In the genomic region with DNA sequence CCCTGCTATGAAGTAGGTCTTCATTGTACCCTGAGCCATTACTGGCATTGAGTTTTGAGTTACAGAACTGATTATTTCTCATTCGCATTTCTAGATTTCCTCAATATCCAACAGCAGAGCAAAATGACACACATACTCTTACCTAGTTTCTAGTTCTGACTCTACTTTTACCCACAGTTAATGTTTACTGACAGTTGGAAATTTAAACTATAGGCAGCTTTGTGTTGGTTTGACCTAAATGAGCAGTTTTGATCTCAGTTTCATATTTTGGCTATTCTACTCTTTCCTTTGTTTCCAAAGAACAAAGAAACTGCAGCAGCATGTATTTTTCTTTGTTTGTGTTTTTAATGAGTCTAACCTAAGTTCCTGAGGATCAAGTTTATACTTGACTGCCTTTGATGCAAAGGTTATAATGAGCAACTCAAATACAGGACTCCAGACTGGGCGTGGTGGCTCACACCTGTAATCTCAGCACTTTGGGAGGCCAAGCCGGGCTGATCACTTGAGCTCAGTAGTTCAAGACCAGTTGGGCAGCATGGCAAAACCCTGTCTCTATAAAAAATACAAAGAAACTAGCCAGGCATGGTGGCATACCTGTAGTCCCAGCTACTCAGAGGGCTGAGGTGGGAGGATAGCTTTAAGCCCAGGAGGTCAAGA, we compare ENCODE assay signal across 13 cellular contexts. TPM values are rescaled to one million over a fixed set of nuclear protein-coding genes. Genes with fewer than 3 reads are reported as not detected.
DNase-seq lines count a peak whose midpoint lies in the region; ATAC-seq, FAIRE-seq and TF ChIP-seq lines count a peak whose summit lies in the region.
"Had no signal": no experiment of that assay in that cellular context is flagged by ENCODE, and none has a peak within 500 bp of the region (broad histone marks: within the 10 kb centered on the region; RNA-seq: fewer than 3 reads in every experiment).

No MANE protein-coding gene starts in this region.

- H3K27ac ChIP-seq in keratinocyte (ENCODE audit: control insufficient read depth, insufficient read depth, low read length) (no peak overlapping the region), spleen (no peak overlapping the region)
- H3K27ac ChIP-seq: PC-9 had no signal

- H3K9me3 ChIP-seq in keratinocyte (ENCODE audit: control insufficient read depth, low read depth, low read length) (no peaks in the 10 kb centered on the region), spleen (no peaks in the 10 kb centered on the region)

- no peaks in the 10 kb centered on the region for H4K20me1 ChIP-seq in keratinocyte (ENCODE audit: control insufficient read depth, extremely low read depth, insufficient read depth, low read length)

- FAIRE-seq in keratinocyte (lab: Jason Lieb, UNC) = no peak

- dilution Hi-C loops in keratinocyte (cut with MboI; ENCODE audit: extremely low pct_ligation_motif_present, low sequenced_read_pairs) = no loop called here

- H3K9me1 ChIP-seq in keratinocyte (ENCODE audit: control insufficient read depth, extremely low read depth, insufficient read depth, low read length) = no peaks in the 10 kb centered on the region

- H2AFZ ChIP-seq in keratinocyte (ENCODE audit: control insufficient read depth, low read length) = peak overlapping the region; percentile 19
- H2AFZ ChIP-seq: PC-9 had no signal

- H3K36me3 ChIP-seq in keratinocyte (ENCODE audit: control insufficient read depth in 2 of 2, extremely low read depth in 1 of 2, insufficient read depth in 2 of 2, low read length in 2 of 2) (no peaks in the 10 kb centered on the region), spleen (peaks cover 0 to 10% (median 0%) of the 10 kb centered on the region in 6 donors)

- H3K4me1 ChIP-seq in keratinocyte (ENCODE audit: control insufficient read depth, extremely low read depth, insufficient read depth, low read length) (peaks cover 3% of the 10 kb centered on the region), spleen (no peaks in the 10 kb centered on the region)

- DNase-seq in keratinocyte (ENCODE audit: low read depth, low spot score) (no peak), spleen (no peak), KG1 (lab: John Stamatoyannopoulos, UW) (no peak), COLO668 (lab: John Stamatoyannopoulos, UW; ENCODE audit: unreplicated experiment) (no peak)
- DNase-seq: DND-41; effector CD4-positive, alpha-beta T cell; NCI-H1694 treated with DMSO at 0.1 percent for 48 hours; PC-9; right cardiac atrium had no signal

- intact Hi-C loops in spleen (cut with DNase I; ENCODE audit: low total_unique reads) = no loop called here

- H3K4me2 ChIP-seq in keratinocyte (ENCODE audit: control insufficient read depth, extremely low read depth, insufficient read depth, low read depth, low read length) = no peak overlapping the region
- H3K4me2 ChIP-seq: PC-9 had no signal

- TF ChIP-seq CTCF in keratinocyte (optimal IDR thresholded peaks at IDR 0.05 in 1 of 3, IDR thresholded peaks at IDR 0.05 in 1 of 3, conservative IDR thresholded peaks at IDR 0.05 in 1 of 3; ENCODE audit: extremely low read depth in 1 of 3, insufficient read depth in 2 of 3, low read length in 3 of 3) (no peak), spleen (IDR thresholded peaks at IDR 0.05 in 8 of 11, conservative IDR thresholded peaks at IDR 0.05 in 3 of 11) (no peak)

- H3K4me3 ChIP-seq in keratinocyte (ENCODE audit: control insufficient read depth in 2 of 3, extremely low read depth in 1 of 3, insufficient read depth in 2 of 3, low read depth in 1 of 3, low read length in 3 of 3) (no peak overlapping the region), spleen (no peak overlapping the region)
- H3K4me3 ChIP-seq: PC-9 had no signal

- ATAC-seq in GM18861 (IDR thresholded peaks at IDR 0.05; ENCODE audit: unreplicated experiment) = peak; percentile 91
- ATAC-seq in GM21528 (IDR thresholded peaks at IDR 0.05; ENCODE audit: low FRiP score, unreplicated experiment) = peak; percentile 84
- peak; percentile 79 for ATAC-seq in HG03432 (IDR thresholded peaks at IDR 0.05; ENCODE audit: unreplicated experiment)
- no peak for ATAC-seq in GM19324 (IDR thresholded peaks at IDR 0.05; ENCODE audit: low FRiP score, unreplicated experiment)
- ATAC-seq: right cardiac atrium had no signal

- no peak overlapping the region for H3K9ac ChIP-seq in keratinocyte (ENCODE audit: control insufficient read depth, extremely low read depth, insufficient read depth, low read length)

- TF ChIP-seq POLR2A in spleen (IDR thresholded peaks at IDR 0.05) = no peak

- WGBS in spleen, 5 donors = 71 to 93% (median 85%) methylated on average over 3 of the region's 3 CpGs

- H3K27me3 ChIP-seq in keratinocyte (ENCODE audit: control insufficient read depth, extremely low read depth, insufficient read depth, low read length) (no peaks in the 10 kb centered on the region), spleen (replicated peaks in 1 of 7) (no peaks in the 10 kb centered on the region)

- H3K79me2 ChIP-seq in keratinocyte (ENCODE audit: control insufficient read depth, insufficient read depth, low read length) = no peaks in the 10 kb centered on the region

RNA-seq across cellular contexts. Expression of gene TXK, which starts 30.4 kb away (rescaled TPM):
- polyA plus RNA-seq in keratinocyte = 0.09 to 0.12 TPM in 2 of 3 replicates, not detected in the other
- 0.46 TPM for polyA plus RNA-seq in keratinocyte (2011; ENCODE audit: low read depth)
- 0.05 and 0.11 TPM in 2 replicates for polyA plus RNA-seq in keratinocyte (2011; cell fraction: cytosol; rRNA removed)
- polyA plus RNA-seq in keratinocyte (2011; cell fraction: nucleus; rRNA removed) = 0.44 and 0.48 TPM in 2 replicates
- polyA plus RNA-seq in keratinocyte (2012; ENCODE audit: low replicate concordance) = 1.3 TPM in 1 of 2 replicates, not detected in the other
- polyA minus RNA-seq in keratinocyte = not detected in 3 replicates
- not detected for polyA minus RNA-seq in keratinocyte (2011; cell fraction: cytosol; rRNA and poly(A)+ RNA removed)
- polyA minus RNA-seq in keratinocyte (2011; cell fraction: nucleus; rRNA and poly(A)+ RNA removed) = 0.39 and 0.84 TPM in 2 replicates
- 10 to 100 TPM; 17.0 to 36.6 (median 29.6) TPM for total RNA-seq in spleen
- 1 to 10 TPM; 3.3 to 6.0 (median 3.5) TPM for polyA plus RNA-seq in spleen
